20 cellular contexts compared by ENCODE assay signal in genomic region chr5:139278540-139279274, GRCh38. TPM values are rescaled to one million over a fixed set of nuclear protein-coding genes. Genes with fewer than 3 reads are reported as not detected.
DNase-seq lines count a peak whose midpoint lies in the region; ATAC-seq and TF ChIP-seq lines count a peak whose summit lies in the region.
"Had no signal": no experiment of that assay in that cellular context is flagged by ENCODE, and none has a peak within 500 bp of the region (broad histone marks: within the 10 kb centered on the region; RNA-seq: fewer than 3 reads in every experiment).

No MANE protein-coding gene starts in this region.

- TF ChIP-seq RAD21 in HCT116 (IDR thresholded peaks at IDR 0.05; ENCODE audit: low read depth): no peak

- no peak overlapping the region for H3K9ac ChIP-seq in HCT116 (ENCODE audit: low read length)

- CTCF ChIA-PET in HCT116 (lab: Charles Lee): no interaction called here

- H3K79me2 ChIP-seq in HCT116 (ENCODE audit: insufficient read depth, low read length): peaks cover 98% of the 10 kb centered on the region

- peaks cover 43% of the 10 kb centered on the region; the same call in 1 of the 2 replicates for H4K20me1 ChIP-seq in HCT116 (ENCODE audit: insufficient read depth)

- H3K27me3 ChIP-seq in HCT116 (ENCODE audit: insufficient read depth, low read length) (no peaks in the 10 kb centered on the region), RWPE2 (ENCODE audit: insufficient read depth, poor library complexity, severe bottlenecking) (no peaks in the 10 kb centered on the region), transverse colon (no peaks in the 10 kb centered on the region)
- H3K27me3 ChIP-seq: colonic mucosa, SJCRH30, tibial artery had no signal

- H3K4me2 ChIP-seq in HCT116 (ENCODE audit: low read length): peak overlapping the region; percentile 4; the same call in 1 of the 2 replicates

- H2AFZ ChIP-seq in HCT116 (ENCODE audit: low read depth, low read length, poor library complexity, severe bottlenecking): no peak overlapping the region

- H3K9me2 ChIP-seq in HCT116 (ENCODE audit: insufficient read depth): no peaks in the 10 kb centered on the region

- no TSS peak for BruUV-seq in HCT116 (replicated peaks; lab: Mats Ljungman, UMichigan)

- H3K9me3 ChIP-seq in HCT116 (ENCODE audit: control insufficient read depth in 1 of 2, insufficient read depth in 1 of 2, low read depth in 1 of 2, low read length in 2 of 2): no peaks in the 10 kb centered on the region
- H3K9me3 ChIP-seq in RWPE2 (ENCODE audit: severe bottlenecking): no peaks in the 10 kb centered on the region
- H3K9me3 ChIP-seq in transverse colon: no peaks in the 10 kb centered on the region
- H3K9me3 ChIP-seq: colonic mucosa, SJCRH30, tibial artery had no signal

- in situ Hi-C loops in transverse colon (cut with MboI; ENCODE audit: low pct_ligation_motif_present in 1 of 4, low pct_unique_long_range_greater_than_20kb in 1 of 4, low sequenced_read_pairs in 3 of 4): no loop called here

- H3K27ac ChIP-seq in HCT116 (ENCODE audit: low read depth, low read length) (peak overlapping the region; percentile 86), RWPE2 (ENCODE audit: poor library complexity, severe bottlenecking) (peak overlapping the region; percentile 69), transverse colon (no peak overlapping the region)
- H3K27ac ChIP-seq: colonic mucosa, HL-60, SJCRH30, tibial artery had no signal

- TF ChIP-seq POLR2A in HCT116 (IDR thresholded peaks at IDR 0.05; ENCODE audit: borderline replicate concordance, extremely low read depth, insufficient read depth, insufficient read length): no peak
- TF ChIP-seq POLR2A in transverse colon (IDR thresholded peaks at IDR 0.05): no peak

- peak; percentile 57 for DNase-seq in activated CD8-positive, alpha-beta memory T cell treated with anti-CD3 and anti-CD28 coated beads for 24 hours
- DNase-seq in activated CD8-positive, alpha-beta memory T cell treated with anti-CD3 and anti-CD28 coated beads, Interleukin-2, amount 50 U/mL, for 4 hours: no peak
- DNase-seq in HCT116 (ENCODE audit: low read depth, low spot score): no peak
- DNase-seq in RWPE2 (ENCODE audit: low spot score): no peak
- DNase-seq in islet precursor cell: peak; percentile 13
- DNase-seq in transverse colon: no peak
- no peak for DNase-seq in NCI-H1092 treated with DMSO at 0.1 percent for 48 hours (lab: John Stamatoyannopoulos, UW)
- DNase-seq: activated naive CD4-positive, alpha-beta T cell treated with anti-CD3 and anti-CD28 coated beads, Interleukin-2, amount 50 U/mL, for 16 hours; colonic mucosa; foreskin fibroblast; H7; Karpas-422; left colon; NCI-H1105; NCI-H524; SJCRH30; T-helper 2 cell; tibial artery had no signal

- no peak overlapping the region for H3K4me3 ChIP-seq in HCT116 (replicated peaks in 1 of 2; ENCODE audit: low read depth in 1 of 2, low read length in 2 of 2)
- no peak overlapping the region for H3K4me3 ChIP-seq in RWPE2 (ENCODE audit: severe bottlenecking)
- no peak overlapping the region for H3K4me3 ChIP-seq in transverse colon
- H3K4me3 ChIP-seq: colonic mucosa, SJCRH30, tibial artery had no signal

- RAD21 ChIA-PET in HCT116 (lab: Charles Lee; ENCODE audit: low non-redundant PET in 1 of 2, low total read pairs in 2 of 2, uncharacterized antibody in 2 of 2, unreplicated experiment in 2 of 2): no interaction called here

- intact Hi-C loops in HCT116 (cut with micrococcal nuclease): no loop called here
- intact Hi-C loops in transverse colon (cut with DNase I; ENCODE audit: low total_unique reads): no loop called here

- POLR2A ChIA-PET in HCT116 (lab: Charles Lee): interaction anchor here (0.8 kb wide), 1 partner anchor 24 kb away, joined by 3 read pairs; no protein-coding TSS in a partner anchor

- TF ChIP-seq CTCF in HCT116 (IDR thresholded peaks at IDR 0.05 in 2 of 3, conservative IDR thresholded peaks at IDR 0.05 in 1 of 3; ENCODE audit: borderline replicate concordance in 1 of 3, insufficient read depth in 1 of 3, low read depth in 2 of 3, low read length in 2 of 3) (no peak), RWPE2 (IDR thresholded peaks at IDR 0.05; ENCODE audit: poor library complexity, severe bottlenecking) (no peak), transverse colon (IDR thresholded peaks at IDR 0.05) (no peak)

- ATAC-seq in HCT116: no peak
- ATAC-seq in RWPE2 (ENCODE audit: low read depth): no peak
- no peak for ATAC-seq in GM18517 (IDR thresholded peaks at IDR 0.05; ENCODE audit: unreplicated experiment)
- ATAC-seq: left colon had no signal

- peaks cover 17 to 43% of the 10 kb centered on the region in 2 experiments for H3K4me1 ChIP-seq in HCT116 (ENCODE audit: control insufficient read depth in 1 of 2, insufficient read depth in 2 of 2, low read length in 2 of 2)
- H3K4me1 ChIP-seq in RWPE2 (ENCODE audit: insufficient read depth, poor library complexity, severe bottlenecking): peaks cover 34% of the 10 kb centered on the region
- H3K4me1 ChIP-seq in transverse colon: peaks cover 8 to 67% (median 47%) of the 10 kb centered on the region in 4 donors
- H3K4me1 ChIP-seq: SJCRH30 had no signal

- no peak for TF ChIP-seq EP300 in transverse colon (IDR thresholded peaks at IDR 0.05; ENCODE audit: low read depth)

- WGBS in transverse colon (ENCODE audit: low coverage in 1 of 2), 2 donors: 66 to 74% methylated on average over 3 to 6 of the region's 6 CpGs

- H3K36me3 ChIP-seq in HCT116 (ENCODE audit: control insufficient read depth in 1 of 2, insufficient read depth in 2 of 2, low read length in 2 of 2) (peaks cover 56 to 90% of the 10 kb centered on the region in 2 experiments), RWPE2 (ENCODE audit: low read depth) (peaks cover 91% of the 10 kb centered on the region), transverse colon (peaks cover 0 to 7% (median 0%) of the 10 kb centered on the region in 4 donors)
- H3K36me3 ChIP-seq: colonic mucosa had no signal

TF ChIP-seq in HCT116, 20 proteins besides CTCF, POLR2A, EP300 and RAD21:
- no peak for TF ChIP-seq YY1 (IDR thresholded peaks at IDR 0.05; ENCODE audit: extremely low read depth, insufficient replicate concordance, low read depth, low read length)
- no peak; the same call in 1 of the 2 replicates for TF ChIP-seq POLR2AphosphoS5 (IDR thresholded peaks at IDR 0.05; ENCODE audit: low read depth, low read length)
- TF ChIP-seq REST (IDR thresholded peaks at IDR 0.05; ENCODE audit: low read depth): no peak
- no peak for TF ChIP-seq SRF (IDR thresholded peaks at IDR 0.05; ENCODE audit: low read depth)
- no peak for TF ChIP-seq EGR1 (IDR thresholded peaks at IDR 0.05; ENCODE audit: low read depth)
- no peak for TF ChIP-seq SP1 (IDR thresholded peaks at IDR 0.05; ENCODE audit: low read depth)

RNA-seq across cellular contexts. Expression of gene MATR3, which starts 14.8 kb away (rescaled TPM):
- total RNA-seq in HCT116 (2021; ENCODE audit: unreplicated experiment) (123 TPM), transverse colon (100 to 1,000 TPM in 3 of 4 donors, 10 to 100 TPM in 1; 97.3 to 190 (median 134) TPM)
- polyA plus RNA-seq in HCT116 (2012): 64.6 and 94.3 TPM in 2 replicates

Comparison
In these comparisons a context has a peak if more than half of its experiments do, and no peak if none do; other contexts are left out.
1. DNase-seq: peak in activated CD8-positive, alpha-beta memory T cell treated with anti-CD3 and anti-CD28 coated beads for 24 hours (single experiment) and islet precursor cell (single experiment); none in activated CD8-positive, alpha-beta memory T cell treated with anti-CD3 and anti-CD28 coated beads, Interleukin-2, amount 50 U/mL, for 4 hours (single experiment), HCT116 (single experiment), RWPE2 (single experiment), transverse colon (single experiment) and NCI-H1092 treated with DMSO at 0.1 percent for 48 hours (single experiment).
2. H3K27ac ChIP-seq: peak in HCT116 (single experiment) and RWPE2 (single experiment); none in transverse colon (0 of 4).